Comparison of ENCODE assay signal across 5 cellular contexts in the genomic region with DNA sequence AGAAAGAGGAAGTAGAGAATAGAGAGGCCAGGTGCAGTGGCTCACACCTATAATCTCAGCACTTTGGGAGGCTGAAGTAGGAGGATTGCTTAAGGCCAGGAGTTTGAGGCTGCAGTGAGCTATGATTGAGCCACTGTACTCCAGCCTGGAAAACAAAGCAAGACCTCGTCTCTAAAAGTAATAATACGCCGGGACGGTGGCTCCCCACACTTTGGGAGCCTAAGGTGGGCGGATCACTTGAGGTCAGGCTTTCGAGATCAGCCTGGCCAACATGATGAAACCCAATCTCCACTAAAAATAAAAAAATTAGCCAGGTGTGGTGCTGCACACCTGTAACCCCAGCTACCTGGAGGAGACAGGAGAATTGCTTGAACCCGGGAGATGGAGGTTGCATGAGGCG. TPM values are rescaled to one million over a fixed set of nuclear protein-coding genes. Genes with fewer than 3 reads are reported as not detected.
"Had no signal": no experiment of that assay in that cellular context is flagged by ENCODE, and none has a peak within 500 bp of the region (broad histone marks: within the 10 kb centered on the region; RNA-seq: fewer than 3 reads in every experiment).

No MANE protein-coding gene starts in this region.

RNA-seq across cellular contexts. Expression of a gene that starts 26.2 kb away (rescaled TPM):
- total RNA-seq: HT-29, HT1080, IMR-90, K562 had no signal

RNA-seq across cellular contexts. Expression of a gene that starts 34.1 kb away (rescaled TPM):
- total RNA-seq: HepG2, HT-29, HT1080, IMR-90, K562 had no signal
